In genomic region chr22:49960159-49960966, GRCh38 we compare ENCODE assay signal across 8 cellular contexts. TPM values are rescaled to one million over a fixed set of nuclear protein-coding genes. Genes with fewer than 3 reads are reported as not detected.
A peak's percentile ranks its signal among the peaks of the same experiment; 100 is the strongest.
DNase-seq lines count a peak whose midpoint lies in the region; ATAC-seq and TF ChIP-seq lines count a peak whose summit lies in the region.

Gene PIM3 (plus strand): TSS chr22:49960772. CDS start chr22:49960948, 176 bp downstream.

- peaks cover 0 to 4% (median 0%) of the 10 kb centered on the region in 5 donors for H3K9me3 Mint-ChIP-seq in CD8-positive, alpha-beta memory T cell

- intact Hi-C loops in lower lobe of right lung (cut with DNase I), result no loop called here

- H3K27me3 Mint-ChIP-seq in CD8-positive, alpha-beta memory T cell, result peaks cover 0 to 5% of the 10 kb centered on the region in 2 donors

- H3K4me3 ChIP-seq in CD8-positive, alpha-beta memory T cell (ENCODE audit: low read length), result peak within 1 kb of the TSS; percentile 71
- H3K4me3 ChIP-seq in ectodermal cell (ENCODE audit: insufficient read depth, low read depth, low read length), result peak within 1 kb of the TSS; percentile 78
- H3K4me3 ChIP-seq in lower lobe of right lung, result peak within 1 kb of the TSS; percentile 95

- no peak for TF ChIP-seq CTCF in lower lobe of right lung (IDR thresholded peaks at IDR 0.05)

- ATAC-seq in GM19463 (IDR thresholded peaks at IDR 0.05; ENCODE audit: unreplicated experiment) (peak; percentile 70), lower lobe of right lung (peak; percentile 89 to 90)

- 0% methylated on average over 132 of the region's 132 CpGs for WGBS in ectodermal cell, 2 experiments

- POLR2A ChIA-PET in CD8-positive, alpha-beta memory T cell (lab: Charles Lee), result interaction anchor here (0.5 to 3.3 kb wide), 9 partner anchors 8 to 70 kb away, joined by 3 to 30 read pairs (median 5); no protein-coding TSS in a partner anchor

- H3K27me3 ChIP-seq in CD8-positive, alpha-beta memory T cell (ENCODE audit: insufficient read depth, low read length, poor library complexity, severe bottlenecking), result no peaks in the 10 kb centered on the region
- H3K27me3 ChIP-seq in ectodermal cell (ENCODE audit: control insufficient read depth, insufficient read depth, low read length, poor library complexity, severe bottlenecking) (peaks cover 9% of the 10 kb centered on the region), lower lobe of right lung (ENCODE audit: low read depth) (no peaks in the 10 kb centered on the region)

- CTCF ChIA-PET in CD8-positive, alpha-beta memory T cell (lab: Charles Lee), result interaction anchor here (0.8 to 1.5 kb wide), 3 partner anchors 10 to 33 kb away, joined by 3 to 4 read pairs (median 3); no protein-coding TSS in a partner anchor

- DNase-seq in CD8-positive, alpha-beta memory T cell, result peak; percentile 84 to 95 (median 92)
- DNase-seq in HPDE6-E6E7 (ENCODE audit: extremely low spot score) (peak; percentile 83), NK-92 (lab: John Stamatoyannopoulos, UW; ENCODE audit: unreplicated experiment) (peak; percentile 28), lower lobe of right lung (peak; percentile 96)
- DNase-seq in activated CD8-positive, alpha-beta memory T cell treated with anti-CD3 and anti-CD28 coated beads for 1 hour (ENCODE audit: extremely low read depth in 1 of 2, low read depth in 1 of 2), result peak; percentile 65 to 81
- peak; percentile 80 to 89 (median 82) for DNase-seq in stimulated activated CD4-positive, alpha-beta T cell treated with anti-CD3 and anti-CD28 coated beads, TNF-alpha, amount 100 ng/mL, for 1 hour (ENCODE audit: low read depth in 3 of 3, low spot score in 1 of 3)

- H3K4me1 Mint-ChIP-seq in CD8-positive, alpha-beta memory T cell, result peaks cover 8 to 33% (median 19%) of the 10 kb centered on the region in 3 donors

- H3K27ac Mint-ChIP-seq in CD8-positive, alpha-beta memory T cell, result peak within 1 kb of the TSS; percentile 91 to 99 (median 93)

- peak within 1 kb of the TSS; percentile 86 to 97 (median 93) for H3K4me3 Mint-ChIP-seq in CD8-positive, alpha-beta memory T cell

- peaks cover 0 to 31% (median 4%) of the 10 kb centered on the region in 3 donors for H3K36me3 Mint-ChIP-seq in CD8-positive, alpha-beta memory T cell

- peaks cover 13% of the 10 kb centered on the region for H3K36me3 ChIP-seq in CD8-positive, alpha-beta memory T cell (ENCODE audit: insufficient read depth, low read length)
- H3K36me3 ChIP-seq in ectodermal cell (ENCODE audit: control insufficient read depth, insufficient read depth, low read length) (peaks cover 16% of the 10 kb centered on the region), lower lobe of right lung (peaks cover 38% of the 10 kb centered on the region)

- H3K4me1 ChIP-seq in CD8-positive, alpha-beta memory T cell (ENCODE audit: insufficient read depth, low read length), result peaks cover 29% of the 10 kb centered on the region
- H3K4me1 ChIP-seq in ectodermal cell (ENCODE audit: control insufficient read depth, insufficient read depth, low read length), result peaks cover 7% of the 10 kb centered on the region
- peaks cover 68% of the 10 kb centered on the region for H3K4me1 ChIP-seq in lower lobe of right lung

- H3K27ac ChIP-seq in CD8-positive, alpha-beta memory T cell (ENCODE audit: low read depth, low read length), result peak within 1 kb of the TSS; percentile 79
- H3K27ac ChIP-seq in ectodermal cell (ENCODE audit: insufficient read depth, low read depth, low read length, poor library complexity, severe bottlenecking) (peak within 1 kb of the TSS; percentile 81), lower lobe of right lung (peak within 1 kb of the TSS; percentile 94)

- H3K9me3 ChIP-seq in CD8-positive, alpha-beta memory T cell (ENCODE audit: low read length), result no peaks in the 10 kb centered on the region
- H3K9me3 ChIP-seq in ectodermal cell (ENCODE audit: control insufficient read depth, low read length) (no peaks in the 10 kb centered on the region), lower lobe of right lung (no peaks in the 10 kb centered on the region)

RNA-seq across cellular contexts. Expression of gene PIM3, which starts in this region (rescaled TPM):
- 100 to 1,000 TPM; 202 to 227 TPM for total RNA-seq in CD8-positive, alpha-beta memory T cell
- 39.3 TPM for polyA plus RNA-seq in CD8-positive, alpha-beta memory T cell
- 19.8 TPM for polyA plus RNA-seq in ectodermal cell (2013, experiment 1 of 4)
- 18.0 TPM for polyA plus RNA-seq in ectodermal cell (2013, experiment 2 of 4)
- polyA plus RNA-seq in ectodermal cell (2013, experiment 3 of 4), result 16.6 TPM
- 17.8 TPM for polyA plus RNA-seq in ectodermal cell (2013, experiment 4 of 4)
- 94.7 TPM for total RNA-seq in lower lobe of right lung

Comparison
In these comparisons a context has a peak if more than half of its experiments do, and no peak if none do; other contexts are left out.
1. Peak in every context shown above with its lines: DNase-seq, ATAC-seq, H3K4me3 ChIP-seq and H3K27ac ChIP-seq.
2. DNase-seq: peak in every context shown above with its lines; median percentile 96 in lower lobe of right lung; 92 in CD8-positive, alpha-beta memory T cell; 83 in HPDE6-E6E7; 82 in stimulated activated CD4-positive, alpha-beta T cell treated with anti-CD3 and anti-CD28 coated beads, TNF-alpha, amount 100 ng/mL, for 1 hour; 73 in activated CD8-positive, alpha-beta memory T cell treated with anti-CD3 and anti-CD28 coated beads for 1 hour; 28 in NK-92.